ENCODE assay signal across 8 cellular contexts in the genomic region with DNA sequence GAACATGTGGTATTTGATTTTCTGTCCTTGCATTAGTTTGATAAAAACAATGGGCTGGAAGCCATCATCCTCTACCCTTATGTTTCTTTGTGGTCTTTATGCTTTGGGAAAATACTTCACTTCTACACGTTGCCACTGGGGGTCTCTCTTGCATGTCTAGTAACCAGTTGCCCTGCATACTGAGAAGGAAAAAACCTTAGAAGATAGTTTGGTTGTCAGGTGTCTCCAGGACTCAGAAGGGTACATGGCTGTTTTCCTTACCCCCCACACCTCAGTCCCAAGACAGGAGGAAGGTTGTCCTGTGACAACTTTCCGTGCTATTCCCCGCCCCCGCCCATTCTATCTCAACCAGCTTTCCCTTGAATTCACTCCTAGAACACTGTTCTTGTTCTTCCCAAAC.
DNase-seq lines count a peak whose midpoint lies in the region; TF ChIP-seq lines count a peak whose summit lies in the region.

No MANE protein-coding gene starts in this region.

- no peak overlapping the region for H3K27ac Mint-ChIP-seq in chondrocyte (ENCODE audit: unreplicated experiment)

- H3K9me3 Mint-ChIP-seq in chondrocyte (ENCODE audit: low read depth): peaks cover 5% of the 10 kb centered on the region

- peaks cover 3% of the 10 kb centered on the region for H3K27me3 Mint-ChIP-seq in chondrocyte (ENCODE audit: low read depth)

- DNase-seq in DMS53 (lab: John Stamatoyannopoulos, UW): peak; percentile 35
- no peak for DNase-seq in DMS53 treated with DMSO at 0.1 percent for 48 hours (lab: John Stamatoyannopoulos, UW; ENCODE audit: unreplicated experiment)
- DNase-seq in LHCN-M2 (ENCODE audit: low read depth): peak; percentile 4
- DNase-seq in chondrocyte (ENCODE audit: low spot score): no peak
- peak; percentile 5 for DNase-seq in retina
- DNase-seq in GDM1 (lab: John Stamatoyannopoulos, UW): no peak
- DNase-seq in SW480 (ENCODE audit: low spot score): no peak
- DNase-seq in DMS153 (lab: John Stamatoyannopoulos, UW): no peak

- no peaks in the 10 kb centered on the region for H3K36me3 Mint-ChIP-seq in chondrocyte (ENCODE audit: low read depth)

- H3K4me1 Mint-ChIP-seq in chondrocyte (ENCODE audit: low read depth): no peaks in the 10 kb centered on the region

- peak; percentile 67 for TF ChIP-seq CTCF in chondrocyte (IDR thresholded peaks at IDR 0.05)

- H3K4me3 Mint-ChIP-seq in chondrocyte (ENCODE audit: unreplicated experiment): no peak overlapping the region

Comparison
In these comparisons a context has a peak if more than half of its experiments do, and no peak if none do; other contexts are left out.
1. DNase-seq: peak in DMS53 (single experiment), LHCN-M2 (single experiment) and retina (single experiment); none in DMS53 treated with DMSO at 0.1 percent for 48 hours (single experiment), chondrocyte (single experiment), GDM1 (single experiment), SW480 (single experiment) and DMS153 (single experiment).